13 cellular contexts compared by ENCODE assay signal in genomic region chr4:127832585-127832984, GRCh38. TPM values are rescaled to one million over a fixed set of nuclear protein-coding genes. Genes with fewer than 3 reads are reported as not detected.
A peak's percentile ranks its signal among the peaks of the same experiment; 100 is the strongest.
DNase-seq lines count a peak whose midpoint lies in the region; ATAC-seq, FAIRE-seq and TF ChIP-seq lines count a peak whose summit lies in the region.
"Had no signal": no experiment of that assay in that cellular context is flagged by ENCODE, and none has a peak within 500 bp of the region (broad histone marks: within the 10 kb centered on the region; RNA-seq: fewer than 3 reads in every experiment).

No MANE protein-coding gene starts in this region.

- DNase-seq in GM19239 (ENCODE audit: insufficient read length, low spot score): no peak
- DNase-seq in neural progenitor cell (ENCODE audit: low spot score): peak; percentile 7
- no peak for DNase-seq in thyroid gland
- no peak for DNase-seq in dorsolateral prefrontal cortex
- no peak for DNase-seq in activated naive CD8-positive, alpha-beta T cell treated with anti-CD3 and anti-CD28 coated beads for 36 hours
- DNase-seq in SW 1271 (lab: John Stamatoyannopoulos, UW): no peak
- DNase-seq: DMS79, mucosa of descending colon, NCI-H2107, small intestine had no signal

- no peaks in the 10 kb centered on the region for H3K9me3 Mint-ChIP-seq in neural progenitor cell
- no peaks in the 10 kb centered on the region for H3K9me3 Mint-ChIP-seq in activated naive CD8-positive, alpha-beta T cell treated with anti-CD3 and anti-CD28 coated beads for 36 hours
- H3K9me3 Mint-ChIP-seq: T-helper 1 cell treated with Interleukin-12 subunit alpha and Interleukin-12 subunit beta and Interleukin-4 antibody, amounts not matched to agents 30 μg/mL and 1 μg/mL, for 36 hours had no signal

- H2AFZ ChIP-seq in neural progenitor cell (replicated peaks): no peak overlapping the region

- no peak for TF ChIP-seq POLR2A in thyroid gland (IDR thresholded peaks at IDR 0.05)

- H3K4me1 ChIP-seq in neural progenitor cell (no peaks in the 10 kb centered on the region), thyroid gland (no peaks in the 10 kb centered on the region)

- no peaks in the 10 kb centered on the region for H3K4me1 Mint-ChIP-seq in neural progenitor cell
- H3K4me1 Mint-ChIP-seq in activated naive CD8-positive, alpha-beta T cell treated with anti-CD3 and anti-CD28 coated beads for 36 hours: no peaks in the 10 kb centered on the region

- WGBS in thyroid gland, 2 donors: 92 to 95% methylated on average over 4 of the region's 4 CpGs

- no peaks in the 10 kb centered on the region for H3K27me3 Mint-ChIP-seq in neural progenitor cell (ENCODE audit: insufficient read depth, low read depth)
- no peaks in the 10 kb centered on the region for H3K27me3 Mint-ChIP-seq in activated naive CD8-positive, alpha-beta T cell treated with anti-CD3 and anti-CD28 coated beads for 36 hours

- H3K36me3 Mint-ChIP-seq in neural progenitor cell: peaks cover 2% of the 10 kb centered on the region
- H3K36me3 Mint-ChIP-seq in activated naive CD8-positive, alpha-beta T cell treated with anti-CD3 and anti-CD28 coated beads for 36 hours: no peaks in the 10 kb centered on the region

- no peak overlapping the region for H3K9ac ChIP-seq in neural progenitor cell

- no peaks in the 10 kb centered on the region for H3K36me3 ChIP-seq in neural progenitor cell
- no peaks in the 10 kb centered on the region for H3K36me3 ChIP-seq in thyroid gland

- H3K27me3 ChIP-seq in neural progenitor cell (no peaks in the 10 kb centered on the region), thyroid gland (no peaks in the 10 kb centered on the region), dorsolateral prefrontal cortex (no peaks in the 10 kb centered on the region)

- H3K4me2 ChIP-seq in neural progenitor cell: no peak overlapping the region

- FAIRE-seq in GM19239 (lab: Jason Lieb, UNC): peak; percentile 83
- FAIRE-seq: small intestine had no signal

- H3K27ac Mint-ChIP-seq in neural progenitor cell: no peak overlapping the region
- H3K27ac Mint-ChIP-seq in activated naive CD8-positive, alpha-beta T cell treated with anti-CD3 and anti-CD28 coated beads for 36 hours: no peak overlapping the region
- H3K27ac Mint-ChIP-seq: T-helper 1 cell treated with Interleukin-12 subunit alpha and Interleukin-12 subunit beta and Interleukin-4 antibody, amounts not matched to agents 30 μg/mL and 1 μg/mL, for 36 hours had no signal

- no peak overlapping the region for H3K27ac ChIP-seq in neural progenitor cell
- H3K27ac ChIP-seq in thyroid gland: no peak overlapping the region
- no peak overlapping the region for H3K27ac ChIP-seq in dorsolateral prefrontal cortex

- no peak for TF ChIP-seq CTCF in neural progenitor cell (IDR thresholded peaks at IDR 0.05)
- no peak for TF ChIP-seq CTCF in thyroid gland (IDR thresholded peaks at IDR 0.05)
- no peak for TF ChIP-seq CTCF in dorsolateral prefrontal cortex (IDR thresholded peaks at IDR 0.05 in 54 of 56, conservative IDR thresholded peaks at IDR 0.05 in 2 of 56; ENCODE audit: low read depth in 1 of 56, partially characterized antibody in 56 of 56)

- H3K9me3 ChIP-seq in neural progenitor cell (ENCODE audit: low read depth): no peaks in the 10 kb centered on the region
- no peaks in the 10 kb centered on the region for H3K9me3 ChIP-seq in thyroid gland
- H3K9me3 ChIP-seq: mucosa of descending colon had no signal

- no peaks in the 10 kb centered on the region for H3F3A ChIP-seq in neural progenitor cell (ENCODE audit: low read depth)

- H3K4me3 ChIP-seq in neural progenitor cell (no peak overlapping the region), thyroid gland (replicated peaks in 1 of 3) (no peak overlapping the region), dorsolateral prefrontal cortex (no peak overlapping the region)
- H3K4me3 ChIP-seq: mucosa of descending colon had no signal

- ATAC-seq in HG02840 (IDR thresholded peaks at IDR 0.05; ENCODE audit: low FRiP score, unreplicated experiment) (peak; percentile 63), HG03571 (IDR thresholded peaks at IDR 0.05; ENCODE audit: unreplicated experiment) (peak; percentile 62)
- ATAC-seq: mucosa of descending colon had no signal

- no peaks in the 10 kb centered on the region for H4K20me1 ChIP-seq in neural progenitor cell (ENCODE audit: low read depth)

- intact Hi-C loops in thyroid gland (cut with DNase I): no loop called here
- intact Hi-C loops in dorsolateral prefrontal cortex (cut with DNase I): no loop called here

- no peaks in the 10 kb centered on the region for H3K79me2 ChIP-seq in neural progenitor cell (ENCODE audit: low read depth)

- no peak overlapping the region for H3K4me3 Mint-ChIP-seq in neural progenitor cell
- no peak overlapping the region for H3K4me3 Mint-ChIP-seq in activated naive CD8-positive, alpha-beta T cell treated with anti-CD3 and anti-CD28 coated beads for 36 hours
- H3K4me3 Mint-ChIP-seq: T-helper 1 cell treated with Interleukin-12 subunit alpha and Interleukin-12 subunit beta and Interleukin-4 antibody, amounts not matched to agents 30 μg/mL and 1 μg/mL, for 36 hours had no signal

RNA-seq across cellular contexts. Expression of gene PLK4, which starts 48.1 kb away (rescaled TPM):
- total RNA-seq in neural progenitor cell (ENCODE audit: low replicate concordance): 41.1 and 83.9 TPM in 2 replicates
- total RNA-seq in thyroid gland: 1 to 10 TPM in 3 of 4 donors, under 1 TPM in 1; 0.94 to 4.2 (median 2.1) TPM
- total RNA-seq in dorsolateral prefrontal cortex: 1 to 10 TPM in 117 of 120 experiments, under 1 TPM in 3; 0.57 to 6.0 (median 2.2) TPM
- 10 to 100 TPM; 44.7 to 47.5 TPM for total RNA-seq in activated naive CD8-positive, alpha-beta T cell treated with anti-CD3 and anti-CD28 coated beads for 36 hours

RNA-seq across cellular contexts. Expression of gene HSPA4L, which starts 50.5 kb away (rescaled TPM):
- total RNA-seq in neural progenitor cell (ENCODE audit: low replicate concordance) (0.67 and 0.77 TPM in 2 replicates), thyroid gland (1 to 10 TPM; 1.7 to 7.8 (median 4.7) TPM), dorsolateral prefrontal cortex (100 to 1,000 TPM in 7 of 120 experiments, 10 to 100 TPM in 113; 22.6 to 133 (median 58.3) TPM)
- 1 to 10 TPM; 3.8 to 4.8 TPM for total RNA-seq in activated naive CD8-positive, alpha-beta T cell treated with anti-CD3 and anti-CD28 coated beads for 36 hours
